11 cellular contexts compared by ENCODE assay signal in genomic region chr4:122218762-122219161, GRCh38.
A peak's percentile ranks its signal among the peaks of the same experiment; 100 is the strongest.
DNase-seq lines count a peak whose midpoint lies in the region; ATAC-seq and TF ChIP-seq lines count a peak whose summit lies in the region.
"Had no signal": no experiment of that assay in that cellular context is flagged by ENCODE, and none has a peak within 500 bp of the region (broad histone marks: within the 10 kb centered on the region; RNA-seq: fewer than 3 reads in every experiment).

No MANE protein-coding gene starts in this region.

- no peaks in the 10 kb centered on the region for H3K27me3 Mint-ChIP-seq in neural progenitor cell (ENCODE audit: insufficient read depth, low read depth)
- H3K27me3 Mint-ChIP-seq: activated naive CD8-positive, alpha-beta T cell treated with anti-CD3 and anti-CD28 coated beads, Interleukin-2, amount 50 U/mL, for 24 hours had no signal

- H3K27ac Mint-ChIP-seq in neural progenitor cell: no peak overlapping the region
- H3K27ac Mint-ChIP-seq: activated naive CD8-positive, alpha-beta T cell treated with anti-CD3 and anti-CD28 coated beads, Interleukin-2, amount 50 U/mL, for 24 hours had no signal

- no peak overlapping the region for H2AFZ ChIP-seq in IMR-90 (replicated peaks; ENCODE audit: low read length, poor library complexity)
- H2AFZ ChIP-seq in neural progenitor cell (replicated peaks): no peak overlapping the region

- H2BK120ac ChIP-seq in IMR-90 (ENCODE audit: low read depth, low read length): no peak overlapping the region

- TF ChIP-seq POLR2A in IMR-90 (IDR thresholded peaks at IDR 0.05; ENCODE audit: low read depth, low read length): no peak

- no peaks in the 10 kb centered on the region for H3K4me1 ChIP-seq in IMR-90 (ENCODE audit: control insufficient read depth, insufficient read depth, low read length)
- H3K4me1 ChIP-seq in neural progenitor cell: no peaks in the 10 kb centered on the region

- H3K79me1 ChIP-seq in IMR-90 (ENCODE audit: low read depth in 1 of 2, low read length in 2 of 2): peaks cover 0 to 4% of the 10 kb centered on the region in 2 experiments; a peak in 1 of 4 replicates

- no peak overlapping the region for H3K4me3 Mint-ChIP-seq in neural progenitor cell
- H3K4me3 Mint-ChIP-seq: activated naive CD8-positive, alpha-beta T cell treated with anti-CD3 and anti-CD28 coated beads, Interleukin-2, amount 50 U/mL, for 24 hours had no signal

- H4K91ac ChIP-seq in IMR-90 (ENCODE audit: insufficient read depth, low read depth, low read length): no peak overlapping the region

- no TSS peak for BruUV-seq in IMR-90 (replicated peaks; lab: Mats Ljungman, UMichigan)

- H4K5ac ChIP-seq in IMR-90 (ENCODE audit: low read depth, low read length): no peak overlapping the region

- no peak overlapping the region for H2AK9ac ChIP-seq in IMR-90 (replicated peaks; ENCODE audit: low read depth, low read length, poor library complexity)

- no peak overlapping the region for H3K23ac ChIP-seq in IMR-90 (ENCODE audit: low read depth, low read length)

- no peak overlapping the region for H2BK15ac ChIP-seq in IMR-90 (ENCODE audit: low read depth, low read length)

- H4K8ac ChIP-seq in IMR-90 (ENCODE audit: low read depth in 2 of 2, low read length in 2 of 2): no peak overlapping the region

- H3K27ac ChIP-seq in IMR-90 (ENCODE audit: insufficient read depth, low read length) (no peak overlapping the region), neural progenitor cell (no peak overlapping the region)
- H3K27ac ChIP-seq: SK-N-MC had no signal

- no peaks in the 10 kb centered on the region for H3F3A ChIP-seq in neural progenitor cell (ENCODE audit: low read depth)

- H3K4me2 ChIP-seq in IMR-90 (ENCODE audit: low read depth, low read length) (no peak overlapping the region), neural progenitor cell (no peak overlapping the region)

- H3K4me3 ChIP-seq in IMR-90 (ENCODE audit: insufficient read depth, low read depth, low read length) (no peak overlapping the region), choroid plexus epithelial cell (ENCODE audit: low read depth, low read length) (no peak overlapping the region), neural progenitor cell (no peak overlapping the region)
- H3K4me3 ChIP-seq: SK-N-MC had no signal

- peaks cover 12% of the 10 kb centered on the region for H3K36me3 ChIP-seq in IMR-90 (ENCODE audit: control insufficient read depth, insufficient read depth, low read length)
- H3K36me3 ChIP-seq in neural progenitor cell: peaks cover 7% of the 10 kb centered on the region

- DNase-seq in EL (peak; percentile 1), IMR-90 (peak; percentile 7), choroid plexus epithelial cell (ENCODE audit: low read depth) (peak; percentile 31), neural progenitor cell (ENCODE audit: low spot score) (peak; percentile 42), ureter (ENCODE audit: low spot score) (no peak)
- DNase-seq: activated naive CD8-positive, alpha-beta T cell treated with anti-CD3 and anti-CD28 coated beads, Interleukin-2, amount 50 U/mL, for 24 hours; stimulated activated CD4-positive, alpha-beta T cell treated with anti-CD3 and anti-CD28 coated beads, Interleukin-2, amount 100 ng/mL, for 24 hours had no signal

- POLR2A ChIA-PET in IMR-90 (lab: Charles Lee; ENCODE audit: unreplicated experiment): no interaction called here

- H3K18ac ChIP-seq in IMR-90 (ENCODE audit: low read depth, low read length): no peak overlapping the region

- peaks cover 24% of the 10 kb centered on the region for H3K36me3 Mint-ChIP-seq in neural progenitor cell

- no peaks in the 10 kb centered on the region for H3K9me1 ChIP-seq in IMR-90 (ENCODE audit: insufficient read depth, low read length)

- TF ChIP-seq RAD21 in IMR-90 (IDR thresholded peaks at IDR 0.05; ENCODE audit: low read length): peak; percentile 52

- H3K56ac ChIP-seq in IMR-90 (ENCODE audit: extremely low read depth, insufficient read depth, low read length): no peak overlapping the region

- no CpG with 5 or more reads among the region's 1 CpG for WGBS in IMR-90 (ENCODE audit: extremely low coverage in 2 of 2, insufficient read length in 1 of 2), 2 experiments

- CTCF ChIA-PET in IMR-90 (lab: Yijun Ruan, JAX): interaction anchor here (0.9 kb wide), 1 partner anchor 50 kb away, joined by 3 read pairs; no protein-coding TSS in a partner anchor

- no peaks in the 10 kb centered on the region for H4K20me1 ChIP-seq in IMR-90 (ENCODE audit: insufficient read depth, low read length)
- H4K20me1 ChIP-seq in neural progenitor cell (ENCODE audit: low read depth): no peaks in the 10 kb centered on the region

- no peaks in the 10 kb centered on the region for H3K79me2 ChIP-seq in neural progenitor cell (ENCODE audit: low read depth)

- TF ChIP-seq CTCF in IMR-90 (conservative IDR thresholded peaks at IDR 0.05; ENCODE audit: low read depth, low read length) (peak; percentile 42), choroid plexus epithelial cell (conservative IDR thresholded peaks at IDR 0.05; ENCODE audit: low read depth, low read length) (peak; percentile 51), neural progenitor cell (IDR thresholded peaks at IDR 0.05) (peak; percentile 46)

- H3K4ac ChIP-seq in IMR-90 (ENCODE audit: low read depth, low read length): no peak overlapping the region

- H3K4me1 Mint-ChIP-seq in neural progenitor cell: no peaks in the 10 kb centered on the region

- H2BK5ac ChIP-seq in IMR-90 (ENCODE audit: low read depth, low read length, poor library complexity, severe bottlenecking): no peak overlapping the region

- no peaks in the 10 kb centered on the region for H3K27me3 ChIP-seq in IMR-90 (ENCODE audit: control insufficient read depth, insufficient read depth, low read length)
- H3K27me3 ChIP-seq in neural progenitor cell: no peaks in the 10 kb centered on the region

- no peak for ATAC-seq in IMR-90 (ENCODE audit: low read depth)
- ATAC-seq in GM21825 (IDR thresholded peaks at IDR 0.05; ENCODE audit: unreplicated experiment): no peak
- ATAC-seq in GM19397 (IDR thresholded peaks at IDR 0.05; ENCODE audit: unreplicated experiment): no peak
- no peak for ATAC-seq in GM21447 (IDR thresholded peaks at IDR 0.05; ENCODE audit: unreplicated experiment)
- ATAC-seq: activated naive CD8-positive, alpha-beta T cell treated with anti-CD3 and anti-CD28 coated beads, Interleukin-2, amount 50 U/mL, for 24 hours had no signal

- H3K9me3 Mint-ChIP-seq in neural progenitor cell: no peaks in the 10 kb centered on the region
- H3K9me3 Mint-ChIP-seq: activated naive CD8-positive, alpha-beta T cell treated with anti-CD3 and anti-CD28 coated beads, Interleukin-2, amount 50 U/mL, for 24 hours had no signal

- H2BK20ac ChIP-seq in IMR-90 (ENCODE audit: low read depth, low read length): no peak overlapping the region

- intact Hi-C loops in IMR-90 (cut with micrococcal nuclease): loop anchor here (1.0 to 2.0 kb wide), 2 partner anchors 268 to 318 kb away; no protein-coding TSS in a partner anchor

- H3K9me3 ChIP-seq in IMR-90 (ENCODE audit: control insufficient read depth, insufficient read depth, low read length) (no peaks in the 10 kb centered on the region), neural progenitor cell (ENCODE audit: low read depth) (no peaks in the 10 kb centered on the region)

- H3K9ac ChIP-seq in IMR-90 (ENCODE audit: low read depth, low read length): no peak overlapping the region
- H3K9ac ChIP-seq in neural progenitor cell: no peak overlapping the region

- no peak overlapping the region for H3K14ac ChIP-seq in IMR-90 (replicated peaks; ENCODE audit: low read depth, low read length)

- no peak overlapping the region for H2AK5ac ChIP-seq in IMR-90 (ENCODE audit: low read depth, low read length)

- in situ Hi-C loops in IMR-90 (cut with MboI; ENCODE audit: low sequenced_read_pairs): no loop called here

- dilution Hi-C loops in IMR-90 (cut with HindIII; ENCODE audit: low sequenced_read_pairs, unreplicated experiment): no loop called here

TF ChIP-seq in IMR-90, 13 proteins besides CTCF, POLR2A, EP300 and RAD21:
- no peak for TF ChIP-seq CEBPB (IDR thresholded peaks at IDR 0.05; ENCODE audit: low read depth, low read length)
- no peak for TF ChIP-seq RFX5 (IDR thresholded peaks at IDR 0.05; ENCODE audit: low read depth, low read length)
